In genomic region chr1:145990249-145991097, GRCh38 we compare ENCODE assay signal across 10 cellular contexts. TPM values are rescaled to one million over a fixed set of nuclear protein-coding genes. Genes with fewer than 3 reads are reported as not detected.
DNase-seq lines count a peak whose midpoint lies in the region; ATAC-seq and TF ChIP-seq lines count a peak whose summit lies in the region.
"Had no signal": no experiment of that assay in that cellular context is flagged by ENCODE, and none has a peak within 500 bp of the region (broad histone marks: within the 10 kb centered on the region; RNA-seq: fewer than 3 reads in every experiment).

No MANE protein-coding gene starts in this region.

- H3K4me3 ChIP-seq in stomach = peak overlapping the region in 1 of 4 donors; percentile 97
- H3K4me3 ChIP-seq: A549 had no signal

- no peaks in the 10 kb centered on the region for H3K27me3 Mint-ChIP-seq in activated T-helper 1 cell treated with anti-CD3 and anti-CD28 coated beads, Interleukin-12 subunit alpha, Interleukin-12 subunit beta, Interleukin-2, Interleukin-4 antibody, amounts not matched to agents 30 ng/mL and 10 ng/mL and 1 ng/mL, durations not matched to agents 14 hours and 24 hours and 36 hours (ENCODE audit: insufficient read depth)

- peak overlapping the region; percentile 85 to 100 (median 97) for H3K27ac ChIP-seq in stomach
- H3K27ac ChIP-seq: A549 had no signal

- peak; percentile 39 for DNase-seq in NCI-H1092 treated with DMSO at 0.1 percent for 48 hours (lab: John Stamatoyannopoulos, UW)
- DNase-seq in NCI-H1092 (lab: John Stamatoyannopoulos, UW) = no peak
- DNase-seq in activated T-helper 1 cell treated with anti-CD3 and anti-CD28 coated beads, Interleukin-12 subunit alpha, Interleukin-12 subunit beta, Interleukin-2, Interleukin-4 antibody, amounts not matched to agents 30 ng/mL and 10 ng/mL and 1 ng/mL, durations not matched to agents 14 hours and 24 hours and 36 hours (ENCODE audit: low spot score) = no peak
- peak; percentile 63 for DNase-seq in iris pigment epithelial cell (ENCODE audit: low read depth)
- peak; percentile 40 for DNase-seq in stomach
- no peak for DNase-seq in posterior vena cava (ENCODE audit: low spot score)
- DNase-seq in GOT3 (lab: John Stamatoyannopoulos, UW) = no peak
- DNase-seq: NCI-H226 had no signal

- intact Hi-C loops in activated T-helper 1 cell treated with anti-CD3 and anti-CD28 coated beads, Interleukin-12 subunit alpha, Interleukin-12 subunit beta, Interleukin-2, Interleukin-4 antibody, amounts not matched to agents 30 ng/mL and 10 ng/mL and 1 ng/mL, durations not matched to agents 14 hours and 24 hours and 36 hours (cut with micrococcal nuclease) = no loop called here
- intact Hi-C loops in stomach (cut with DNase I; ENCODE audit: low total_unique reads) = no loop called here
- intact Hi-C loops in posterior vena cava (cut with DNase I) = no loop called here

- peaks cover 27 to 65% (median 53%) of the 10 kb centered on the region in 4 donors for H3K4me1 ChIP-seq in stomach

- no peak for TF ChIP-seq POLR2A in stomach (IDR thresholded peaks at IDR 0.05)

- no peak for ATAC-seq in GM18907 (IDR thresholded peaks at IDR 0.05; ENCODE audit: unreplicated experiment)
- ATAC-seq: A549 had no signal

- H3K36me3 ChIP-seq in stomach = peaks cover 30 to 35% (median 34%) of the 10 kb centered on the region in 4 donors

- H3K9me3 Mint-ChIP-seq in activated T-helper 1 cell treated with anti-CD3 and anti-CD28 coated beads, Interleukin-12 subunit alpha, Interleukin-12 subunit beta, Interleukin-2, Interleukin-4 antibody, amounts not matched to agents 30 ng/mL and 10 ng/mL and 1 ng/mL, durations not matched to agents 14 hours and 24 hours and 36 hours = no peaks in the 10 kb centered on the region

- H3K36me3 Mint-ChIP-seq in activated T-helper 1 cell treated with anti-CD3 and anti-CD28 coated beads, Interleukin-12 subunit alpha, Interleukin-12 subunit beta, Interleukin-2, Interleukin-4 antibody, amounts not matched to agents 30 ng/mL and 10 ng/mL and 1 ng/mL, durations not matched to agents 14 hours and 24 hours and 36 hours (ENCODE audit: low read depth) = peaks cover 37% of the 10 kb centered on the region

- peaks cover 69% of the 10 kb centered on the region for H3K4me1 Mint-ChIP-seq in activated T-helper 1 cell treated with anti-CD3 and anti-CD28 coated beads, Interleukin-12 subunit alpha, Interleukin-12 subunit beta, Interleukin-2, Interleukin-4 antibody, amounts not matched to agents 30 ng/mL and 10 ng/mL and 1 ng/mL, durations not matched to agents 14 hours and 24 hours and 36 hours (ENCODE audit: low read depth)

- TF ChIP-seq CTCF in stomach (IDR thresholded peaks at IDR 0.05) = no peak

- H3K27me3 ChIP-seq in stomach = no peaks in the 10 kb centered on the region

- TF ChIP-seq EP300 in stomach (IDR thresholded peaks at IDR 0.05) = no peak

- 55 to 67% (median 62%) methylated on average over 7 of the region's 7 CpGs for WGBS in stomach, 5 donors

- H3K27ac Mint-ChIP-seq in activated T-helper 1 cell treated with anti-CD3 and anti-CD28 coated beads, Interleukin-12 subunit alpha, Interleukin-12 subunit beta, Interleukin-2, Interleukin-4 antibody, amounts not matched to agents 30 ng/mL and 10 ng/mL and 1 ng/mL, durations not matched to agents 14 hours and 24 hours and 36 hours = peak overlapping the region; percentile 13

- H3K4me3 Mint-ChIP-seq in activated T-helper 1 cell treated with anti-CD3 and anti-CD28 coated beads, Interleukin-12 subunit alpha, Interleukin-12 subunit beta, Interleukin-2, Interleukin-4 antibody, amounts not matched to agents 30 ng/mL and 10 ng/mL and 1 ng/mL, durations not matched to agents 14 hours and 24 hours and 36 hours = peak overlapping the region; percentile 37

- no peaks in the 10 kb centered on the region for H3K9me3 ChIP-seq in stomach
- H3K9me3 ChIP-seq: A549 had no signal

RNA-seq across cellular contexts. Expression of gene TXNIP, which starts 5.9 kb away (rescaled TPM):
- total RNA-seq in activated T-helper 1 cell treated with anti-CD3 and anti-CD28 coated beads, Interleukin-12 subunit alpha, Interleukin-12 subunit beta, Interleukin-2, Interleukin-4 antibody, amounts not matched to agents 30 ng/mL and 10 ng/mL and 1 ng/mL, durations not matched to agents 14 hours and 24 hours and 36 hours = 107 and 108 TPM in 2 replicates
- total RNA-seq in stomach (1,000 to 10,000 TPM in 3 of 5 donors, 100 to 1,000 TPM in 2; 204 to 3,386 (median 1,054) TPM), posterior vena cava (100 to 1,000 TPM; 393 to 441 TPM)
- polyA plus RNA-seq in stomach = 100 to 1,000 TPM; 217 to 613 (median 334) TPM

RNA-seq across cellular contexts. Expression of gene POLR3GL, which starts 26.0 kb away (rescaled TPM):
- 10.6 and 11.6 TPM in 2 replicates for total RNA-seq in activated T-helper 1 cell treated with anti-CD3 and anti-CD28 coated beads, Interleukin-12 subunit alpha, Interleukin-12 subunit beta, Interleukin-2, Interleukin-4 antibody, amounts not matched to agents 30 ng/mL and 10 ng/mL and 1 ng/mL, durations not matched to agents 14 hours and 24 hours and 36 hours
- total RNA-seq in stomach = 100 to 1,000 TPM in 1 of 5 donors, 10 to 100 TPM in 3, 1 to 10 TPM in 1; 5.8 to 165 (median 18.9) TPM
- 10 to 100 TPM; 31.4 to 53.2 (median 43.9) TPM for polyA plus RNA-seq in stomach
- total RNA-seq in posterior vena cava = 10 to 100 TPM; 22.8 to 23.8 TPM

RNA-seq across cellular contexts. Expression of gene ANKRD34A, which starts 26.1 kb away (rescaled TPM):
- 4.8 and 5.1 TPM in 2 replicates for total RNA-seq in activated T-helper 1 cell treated with anti-CD3 and anti-CD28 coated beads, Interleukin-12 subunit alpha, Interleukin-12 subunit beta, Interleukin-2, Interleukin-4 antibody, amounts not matched to agents 30 ng/mL and 10 ng/mL and 1 ng/mL, durations not matched to agents 14 hours and 24 hours and 36 hours
- total RNA-seq in stomach (1 to 10 TPM in 1 of 5 donors, under 1 TPM in 2, not detected in 2; 0.73 to 2.6 (median 0.87) TPM), posterior vena cava (1 to 10 TPM; 2.3 TPM)
- under 1 TPM in 2 of 3 donors, not detected in 1; 0.19 to 0.45 TPM for polyA plus RNA-seq in stomach

RNA-seq across cellular contexts. Expression of gene HJV, which starts 31.1 kb away (rescaled TPM):
- total RNA-seq in activated T-helper 1 cell treated with anti-CD3 and anti-CD28 coated beads, Interleukin-12 subunit alpha, Interleukin-12 subunit beta, Interleukin-2, Interleukin-4 antibody, amounts not matched to agents 30 ng/mL and 10 ng/mL and 1 ng/mL, durations not matched to agents 14 hours and 24 hours and 36 hours = not detected in 2 replicates
- total RNA-seq in stomach (not detected), posterior vena cava (not detected)
- polyA plus RNA-seq in stomach = not detected
- polyA plus RNA-seq: A549 had no signal

RNA-seq across cellular contexts. Expression of gene LIX1L, which starts 32.7 kb away (rescaled TPM):
- total RNA-seq in activated T-helper 1 cell treated with anti-CD3 and anti-CD28 coated beads, Interleukin-12 subunit alpha, Interleukin-12 subunit beta, Interleukin-2, Interleukin-4 antibody, amounts not matched to agents 30 ng/mL and 10 ng/mL and 1 ng/mL, durations not matched to agents 14 hours and 24 hours and 36 hours = 30.3 and 32.2 TPM in 2 replicates
- total RNA-seq in stomach (10 to 100 TPM in 3 of 5 donors, 1 to 10 TPM in 2; 5.8 to 28.4 (median 14.0) TPM), posterior vena cava (10 to 100 TPM; 45.5 to 45.8 TPM)
- polyA plus RNA-seq in stomach = 1 to 10 TPM; 7.2 to 8.2 (median 7.4) TPM

Comparison
In these comparisons a context has a peak if more than half of its experiments do, and no peak if none do; other contexts are left out.
1. DNase-seq: peak in NCI-H1092 treated with DMSO at 0.1 percent for 48 hours (single experiment), iris pigment epithelial cell (single experiment) and stomach (single experiment); none in NCI-H1092 (single experiment), activated T-helper 1 cell treated with anti-CD3 and anti-CD28 coated beads, Interleukin-12 subunit alpha, Interleukin-12 subunit beta, Interleukin-2, Interleukin-4 antibody, amounts not matched to agents 30 ng/mL and 10 ng/mL and 1 ng/mL, durations not matched to agents 14 hours and 24 hours and 36 hours (single experiment), posterior vena cava (single experiment) and GOT3 (single experiment).